In genomic region chr12:12266389-12266872, GRCh38 we compare ENCODE assay signal across 1 cellular context.
TF ChIP-seq lines count a peak whose summit lies in the region.

No MANE protein-coding gene starts in this region.

TF ChIP-seq in GM12878, 131 proteins besides CTCF, POLR2A, EP300 and RAD21 (continued from another document):
- TF ChIP-seq ASH2L (IDR thresholded peaks at IDR 0.05; ENCODE audit: borderline replicate concordance, low read depth) (no peak), NR2C1 (IDR thresholded peaks at IDR 0.05) (no peak), RB1 (IDR thresholded peaks at IDR 0.05; ENCODE audit: borderline replicate concordance) (no peak), CBX5 (IDR thresholded peaks at IDR 0.05; ENCODE audit: low read depth) (no peak), DPF2 (IDR thresholded peaks at IDR 0.05) (no peak)
